In genomic region chr11:66268953-66269906, GRCh38 we compare ENCODE assay signal across 9 cellular contexts. TPM values are rescaled to one million over a fixed set of nuclear protein-coding genes. Genes with fewer than 3 reads are reported as not detected.
DNase-seq lines count a peak whose midpoint lies in the region; ATAC-seq and TF ChIP-seq lines count a peak whose summit lies in the region.
"Had no signal": no experiment of that assay in that cellular context is flagged by ENCODE, and none has a peak within 500 bp of the region (broad histone marks: within the 10 kb centered on the region; RNA-seq: fewer than 3 reads in every experiment).

No MANE protein-coding gene starts in this region.

- CTCF ChIA-PET in activated CD8-positive, alpha-beta memory T cell treated with anti-CD3 and anti-CD28 coated beads, Interleukin-2, amount 10 ng/mL, durations not matched to agents 7 days and 5 days (lab: Charles Lee) = interaction anchor here (1.3 to 7.2 kb wide), 4 partner anchors 13 to 120 kb away, joined by 3 to 85 read pairs (median 10); no protein-coding TSS in a partner anchor
- CTCF ChIA-PET in MCF 10A (lab: Yijun Ruan, JAX) = interaction anchor here (0.7 to 4.3 kb wide), 2 partner anchors 13 to 202 kb away, joined by 4 to 24 read pairs; no protein-coding TSS in a partner anchor

- no peaks in the 10 kb centered on the region for H3K27me3 Mint-ChIP-seq in activated CD8-positive, alpha-beta memory T cell treated with anti-CD3 and anti-CD28 coated beads, Interleukin-2, amount 10 ng/mL, durations not matched to agents 7 days and 5 days
- H3K27me3 Mint-ChIP-seq in MCF 10A (ENCODE audit: insufficient read depth, unreplicated experiment) = no peaks in the 10 kb centered on the region

- BruUV-seq in MCF 10A (replicated peaks; lab: Mats Ljungman, UMichigan) = TSS peak; percentile 51

- peaks cover 38% of the 10 kb centered on the region for H3K36me3 Mint-ChIP-seq in activated CD8-positive, alpha-beta memory T cell treated with anti-CD3 and anti-CD28 coated beads, Interleukin-2, amount 10 ng/mL, durations not matched to agents 7 days and 5 days
- peaks cover 42% of the 10 kb centered on the region for H3K36me3 Mint-ChIP-seq in MCF 10A (ENCODE audit: insufficient read depth, unreplicated experiment)

- H3K36me3 ChIP-seq in left lung (peaks cover 0 to 45% of the 10 kb centered on the region in 2 donors), thoracic aorta (peaks cover 31% of the 10 kb centered on the region)

- DNase-seq in activated CD8-positive, alpha-beta memory T cell treated with anti-CD3 and anti-CD28 coated beads, Interleukin-2, amount 10 ng/mL, durations not matched to agents 7 days and 5 days = no peak
- DNase-seq in activated CD8-positive, alpha-beta memory T cell treated with anti-CD3 and anti-CD28 coated beads for 24 hours = no peak
- DNase-seq in NOMO-1 treated with DMSO at 0.1 percent for 48 hours (lab: John Stamatoyannopoulos, UW; ENCODE audit: unreplicated experiment) = peak; percentile 43
- no peak for DNase-seq in MCF 10A (ENCODE audit: unreplicated experiment)
- peak in 1 of 2 donors; percentile 61 for DNase-seq in left lung
- no peak for DNase-seq in thoracic aorta (ENCODE audit: low spot score)
- no peak for DNase-seq in NCI-H1436 (lab: John Stamatoyannopoulos, UW)
- no peak for DNase-seq in GM13977 (ENCODE audit: low spot score)

- peak overlapping the region; percentile 91 for H3K4me3 Mint-ChIP-seq in activated CD8-positive, alpha-beta memory T cell treated with anti-CD3 and anti-CD28 coated beads, Interleukin-2, amount 10 ng/mL, durations not matched to agents 7 days and 5 days
- H3K4me3 Mint-ChIP-seq in MCF 10A (ENCODE audit: unreplicated experiment) = peak overlapping the region; percentile 96

- POLR2A ChIA-PET in MCF 10A (lab: Yijun Ruan, JAX) = interaction anchor here (0.7 to 2.3 kb wide), 7 partner anchors 9 to 270 kb away, joined by 3 to 12 read pairs (median 4); partner anchors contain the start of gene BRMS1

- H3K27ac ChIP-seq in left lung (peak overlapping the region; percentile 93 to 94), thoracic aorta (peak overlapping the region; percentile 95 to 97)

- intact Hi-C loops in MCF 10A (cut with micrococcal nuclease) = loop anchor here (1.0 kb wide), 1 partner anchor 20 kb away; the partner anchor contains the start of gene YIF1A
- intact Hi-C loops in left lung (cut with DNase I) = no loop called here

- ATAC-seq in activated CD8-positive, alpha-beta memory T cell treated with anti-CD3 and anti-CD28 coated beads, Interleukin-2, amount 10 ng/mL, durations not matched to agents 7 days and 5 days = no peak
- ATAC-seq in left lung (no peak), thoracic aorta (ENCODE audit: insufficient number of reproducible peaks, low FRiP score, low read depth) (no peak)

- H3K4me3 ChIP-seq in left lung (peak overlapping the region; percentile 95 to 97), thoracic aorta (peak overlapping the region; percentile 94)

- peaks cover 51% of the 10 kb centered on the region for H3K4me1 Mint-ChIP-seq in activated CD8-positive, alpha-beta memory T cell treated with anti-CD3 and anti-CD28 coated beads, Interleukin-2, amount 10 ng/mL, durations not matched to agents 7 days and 5 days
- H3K4me1 Mint-ChIP-seq in MCF 10A (ENCODE audit: insufficient read depth, unreplicated experiment) = peaks cover 6% of the 10 kb centered on the region

- peak overlapping the region; percentile 91 for H3K27ac Mint-ChIP-seq in activated CD8-positive, alpha-beta memory T cell treated with anti-CD3 and anti-CD28 coated beads, Interleukin-2, amount 10 ng/mL, durations not matched to agents 7 days and 5 days
- H3K27ac Mint-ChIP-seq in MCF 10A (ENCODE audit: low read depth, unreplicated experiment) = peak overlapping the region; percentile 91

- H3K9me3 Mint-ChIP-seq in activated CD8-positive, alpha-beta memory T cell treated with anti-CD3 and anti-CD28 coated beads, Interleukin-2, amount 10 ng/mL, durations not matched to agents 7 days and 5 days (ENCODE audit: low read depth) = no peaks in the 10 kb centered on the region
- no peaks in the 10 kb centered on the region for H3K9me3 Mint-ChIP-seq in MCF 10A (ENCODE audit: unreplicated experiment)

- H3K9me3 ChIP-seq in left lung (no peaks in the 10 kb centered on the region), thoracic aorta (no peaks in the 10 kb centered on the region)

- TF ChIP-seq CTCF in MCF 10A (IDR thresholded peaks at IDR 0.05; ENCODE audit: unreplicated experiment) (no peak), left lung (IDR thresholded peaks at IDR 0.05) (no peak), thoracic aorta (IDR thresholded peaks at IDR 0.05) (no peak), GM13977 (IDR thresholded peaks at IDR 0.05; ENCODE audit: extremely low read depth, insufficient read depth, missing control alignments) (no peak)

- H3K4me1 ChIP-seq in left lung (peaks cover 9 to 30% of the 10 kb centered on the region in 2 donors), thoracic aorta (ENCODE audit: control insufficient read depth in 1 of 2, low read depth in 2 of 2) (peaks cover 15 to 29% of the 10 kb centered on the region in 2 donors)

- H3K27me3 ChIP-seq in left lung (no peaks in the 10 kb centered on the region), thoracic aorta (replicated peaks; ENCODE audit: insufficient read depth) (no peaks in the 10 kb centered on the region)

- in situ Hi-C loops in GM13977 (cut with MboI; ENCODE audit: low pct_unique_long_range_greater_than_20kb, low sequenced_read_pairs, unreplicated experiment) = no loop called here

RNA-seq across cellular contexts. Expression of gene RAB1B, which starts 0.8 kb away (rescaled TPM):
- total RNA-seq in activated CD8-positive, alpha-beta memory T cell treated with anti-CD3 and anti-CD28 coated beads, Interleukin-2, amount 10 ng/mL, durations not matched to agents 7 days and 5 days = 100 to 1,000 TPM; 146 to 155 TPM
- 73.4 and 87.0 TPM in 2 replicates for total RNA-seq in MCF 10A (2022)
- total RNA-seq in left lung = 100 to 1,000 TPM; 141 to 154 TPM
- total RNA-seq in thoracic aorta = 10 to 100 TPM; 57.2 to 96.0 TPM

RNA-seq across cellular contexts. Expression of gene CNIH2, which starts 8.7 kb away (rescaled TPM):
- 1 to 10 TPM; 1.1 to 1.2 TPM for total RNA-seq in activated CD8-positive, alpha-beta memory T cell treated with anti-CD3 and anti-CD28 coated beads, Interleukin-2, amount 10 ng/mL, durations not matched to agents 7 days and 5 days
- total RNA-seq in MCF 10A (2022) = 1.4 and 1.6 TPM in 2 replicates
- total RNA-seq in left lung = 1 to 10 TPM in 1 of 2 donors, under 1 TPM in 1; 0.81 to 1.4 TPM
- not detected for total RNA-seq in thoracic aorta

RNA-seq across cellular contexts. Expression of gene KLC2, which starts 11.7 kb away (rescaled TPM):
- total RNA-seq in activated CD8-positive, alpha-beta memory T cell treated with anti-CD3 and anti-CD28 coated beads, Interleukin-2, amount 10 ng/mL, durations not matched to agents 7 days and 5 days = 10 to 100 TPM; 44.5 to 56.5 TPM
- total RNA-seq in MCF 10A (2022) (51.4 and 73.5 TPM in 2 replicates), left lung (10 to 100 TPM; 32.8 to 34.3 TPM), thoracic aorta (10 to 100 TPM; 48.6 to 55.9 TPM)

RNA-seq across cellular contexts. Expression of gene YIF1A, which starts 19.7 kb away (rescaled TPM):
- total RNA-seq in activated CD8-positive, alpha-beta memory T cell treated with anti-CD3 and anti-CD28 coated beads, Interleukin-2, amount 10 ng/mL, durations not matched to agents 7 days and 5 days = 10 to 100 TPM; 56.5 to 73.9 TPM
- total RNA-seq in MCF 10A (2022) = 143 and 144 TPM in 2 replicates
- 100 to 1,000 TPM in 1 of 2 donors, 10 to 100 TPM in 1; 97.1 to 118 TPM for total RNA-seq in left lung
- 100 to 1,000 TPM in 1 of 2 donors, 10 to 100 TPM in 1; 65.4 to 155 TPM for total RNA-seq in thoracic aorta

RNA-seq across cellular contexts. Expression of gene TMEM151A, which starts 22.5 kb away (rescaled TPM):
- not detected for total RNA-seq in activated CD8-positive, alpha-beta memory T cell treated with anti-CD3 and anti-CD28 coated beads, Interleukin-2, amount 10 ng/mL, durations not matched to agents 7 days and 5 days
- total RNA-seq in MCF 10A (2022) = 0.12 TPM in 1 of 2 replicates, not detected in the other
- under 1 TPM in 1 of 2 donors, not detected in 1; 0.21 TPM for total RNA-seq in left lung
- total RNA-seq in thoracic aorta = under 1 TPM in 1 of 2 donors, not detected in 1; 0.27 TPM
- total RNA-seq: pulmonary artery endothelial cell had no signal
